ENCODE assay signal across 15 cellular contexts in the genomic region with DNA sequence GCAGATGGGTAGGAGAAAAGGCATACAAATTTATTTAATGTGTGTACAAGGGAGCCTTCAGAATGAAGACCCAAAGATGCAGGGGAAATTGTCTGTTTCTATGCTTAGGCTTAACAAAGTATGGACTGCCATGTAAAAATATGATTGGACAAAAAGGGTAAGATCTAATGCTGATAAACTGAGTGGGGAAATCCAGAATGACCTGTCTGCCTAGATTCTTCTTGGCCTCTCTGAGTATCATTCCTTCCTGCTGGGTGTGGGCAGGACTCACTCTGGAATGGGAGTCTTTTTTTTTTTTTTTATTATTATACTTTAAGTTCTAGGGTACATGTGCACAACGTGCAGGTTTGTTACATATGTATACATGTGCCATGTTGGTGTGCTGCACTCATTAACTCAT.
A peak's percentile ranks its signal among the peaks of the same experiment; 100 is the strongest.
DNase-seq lines count a peak whose midpoint lies in the region; ATAC-seq and TF ChIP-seq lines count a peak whose summit lies in the region.
"Had no signal": no experiment of that assay in that cellular context is flagged by ENCODE, and none has a peak within 500 bp of the region (broad histone marks: within the 10 kb centered on the region; RNA-seq: fewer than 3 reads in every experiment).

No MANE protein-coding gene starts in this region.

- no peak for TF ChIP-seq POLR2A in adrenal gland (IDR thresholded peaks at IDR 0.05)

- intact Hi-C loops in PC-3 (cut with micrococcal nuclease) (no loop called here), adrenal gland (cut with DNase I) (no loop called here), posterior cingulate gyrus (cut with DNase I) (no loop called here)

- H3K4me3 ChIP-seq in PC-3 (ENCODE audit: low read length) = no peak overlapping the region
- H3K4me3 ChIP-seq in adrenal gland = no peak overlapping the region
- H3K4me3 ChIP-seq: BLaER1 treated with 17β-estradiol and CSF1 and Interleukin-3, amounts not matched to agents 10 nM and 100 nM; HAP-1 had no signal

- CTCF ChIA-PET in PC-3 (lab: Charles Lee) = no interaction called here

- no peaks in the 10 kb centered on the region for H3K9me2 ChIP-seq in PC-3 (replicated peaks; ENCODE audit: low read length)

- H3K4me2 ChIP-seq in PC-3 (ENCODE audit: low read length) = no peak overlapping the region
- H3K4me2 ChIP-seq: BLaER1 treated with 17β-estradiol and CSF1 and Interleukin-3, amounts not matched to agents 10 nM and 100 nM had no signal

- no peak overlapping the region for H3K9ac ChIP-seq in PC-3 (ENCODE audit: low read length)
- H3K9ac ChIP-seq: BLaER1 treated with 17β-estradiol and CSF1 and Interleukin-3, amounts not matched to agents 10 nM and 100 nM had no signal

- no TSS peak for BruUV-seq in PC-3 (replicated peaks; lab: Mats Ljungman, UMichigan)

- no peaks in the 10 kb centered on the region for H4K20me1 ChIP-seq in PC-3 (ENCODE audit: low read length)
- H4K20me1 ChIP-seq: BLaER1 treated with 17β-estradiol and CSF1 and Interleukin-3, amounts not matched to agents 10 nM and 100 nM had no signal

- peak overlapping the region; percentile 33; the same call in 1 of the 2 replicates for H3K27ac ChIP-seq in C4-2B
- H3K27ac ChIP-seq in PC-3 (ENCODE audit: low read length) = no peak overlapping the region
- H3K27ac ChIP-seq in adrenal gland = no peak overlapping the region
- H3K27ac ChIP-seq: BLaER1 treated with 17β-estradiol and CSF1 and Interleukin-3, amounts not matched to agents 10 nM and 100 nM; HL-60 had no signal

- POLR2A ChIA-PET in PC-3 (lab: Charles Lee; ENCODE audit: unreplicated experiment) = no interaction called here

- no peak for TF ChIP-seq CTCF in C4-2B (conservative IDR thresholded peaks at IDR 0.05)
- no peak for TF ChIP-seq CTCF in PC-3 (conservative IDR thresholded peaks at IDR 0.05; ENCODE audit: low read depth, low read length)
- no peak for TF ChIP-seq CTCF in adrenal gland (IDR thresholded peaks at IDR 0.05)

- H3K4me1 ChIP-seq in PC-3 (ENCODE audit: insufficient read depth, low read length) (no peaks in the 10 kb centered on the region), adrenal gland (replicated peaks in 1 of 2) (no peaks in the 10 kb centered on the region)
- H3K4me1 ChIP-seq: BLaER1 treated with 17β-estradiol and CSF1 and Interleukin-3, amounts not matched to agents 10 nM and 100 nM; HAP-1 had no signal

- ATAC-seq in PC-3 (no peak), esophagus mucosa (peak; percentile 37), HG03469 (IDR thresholded peaks at IDR 0.05; ENCODE audit: unreplicated experiment) (no peak)

- peaks cover 10% of the 10 kb centered on the region for H3K27me3 ChIP-seq in PC-3 (ENCODE audit: low read length)
- H3K27me3 ChIP-seq in adrenal gland = no peaks in the 10 kb centered on the region
- H3K27me3 ChIP-seq: BLaER1 treated with 17β-estradiol and CSF1 and Interleukin-3, amounts not matched to agents 10 nM and 100 nM had no signal

- WGBS in adrenal gland, 4 donors = 79 to 100% (median 98%) methylated on average over 1 of the region's 1 CpG

- H3K36me3 ChIP-seq in PC-3 (ENCODE audit: low read depth, low read length) (no peaks in the 10 kb centered on the region), adrenal gland (replicated peaks in 1 of 2) (no peaks in the 10 kb centered on the region)
- H3K36me3 ChIP-seq: BLaER1 treated with 17β-estradiol and CSF1 and Interleukin-3, amounts not matched to agents 10 nM and 100 nM; HAP-1 had no signal

- DNase-seq in PC-3 = peak; percentile 35
- peak; percentile 4 for DNase-seq in renal cortical epithelial cell (ENCODE audit: low read depth)
- no peak for DNase-seq in adrenal gland
- no peak for DNase-seq in posterior cingulate gyrus
- DNase-seq: ACHN; CD4-positive, alpha-beta T cell; DMS79 treated with DMSO at 0.1 percent for 48 hours; EL; GDM1 had no signal

- H3K9me3 ChIP-seq in PC-3 (ENCODE audit: low read length) (no peaks in the 10 kb centered on the region), adrenal gland (replicated peaks in 1 of 3) (no peaks in the 10 kb centered on the region)
- H3K9me3 ChIP-seq: HAP-1 had no signal

- no peaks in the 10 kb centered on the region for H3K79me2 ChIP-seq in PC-3 (ENCODE audit: low read length)

- H2AFZ ChIP-seq in PC-3 (ENCODE audit: low read length) = no peak overlapping the region

- no peaks in the 10 kb centered on the region for H3F3A ChIP-seq in PC-3 (ENCODE audit: low read length, unreplicated experiment)

Comparison
In these comparisons a context has a peak if more than half of its experiments do, and no peak if none do; other contexts are left out.
1. DNase-seq: peak in PC-3 (single experiment) and renal cortical epithelial cell (single experiment); none in adrenal gland (0 of 7) and posterior cingulate gyrus (0 of 10).